8 cellular contexts compared by ENCODE assay signal in genomic region chr20:64056889-64057627, GRCh38. TPM values are rescaled to one million over a fixed set of nuclear protein-coding genes. Genes with fewer than 3 reads are reported as not detected.
DNase-seq lines count a peak whose midpoint lies in the region; ATAC-seq and TF ChIP-seq lines count a peak whose summit lies in the region.

No MANE protein-coding gene starts in this region.

- no TSS peak for BruUV-seq in Panc1 (replicated peaks; lab: Mats Ljungman, UMichigan)

- in situ Hi-C loops in Panc1 (cut with HindIII; ENCODE audit: low pct_unique_long_range_greater_than_20kb, low sequenced_read_pairs), result no loop called here
- in situ Hi-C loops in gastrocnemius medialis (cut with MboI; ENCODE audit: low sequenced_read_pairs in 4 of 4), result no loop called here

- H3K4me3 Mint-ChIP-seq in effector memory CD8-positive, alpha-beta T cell, result peak overlapping the region in 1 of 2 donors; percentile 79

- TF ChIP-seq POLR2A in gastrocnemius medialis (IDR thresholded peaks at IDR 0.05), result peak in 1 of 2 donors; percentile 9

- DNase-seq in Panc1 (ENCODE audit: low read depth, low spot score) (no peak), gastrocnemius medialis (no peak), NCI-H82 (lab: John Stamatoyannopoulos, UW) (no peak), NCI-H1105 treated with DMSO at 0.1 percent for 48 hours (lab: John Stamatoyannopoulos, UW) (no peak)
- DNase-seq in effector memory CD8-positive, alpha-beta T cell, result peak in 1 of 3 experiments; percentile 25

- peaks cover 4% of the 10 kb centered on the region for H3K36me3 Mint-ChIP-seq in effector memory CD8-positive, alpha-beta T cell (ENCODE audit: insufficient read depth)

- peak; percentile 23 for ATAC-seq in GM19023 (IDR thresholded peaks at IDR 0.05; ENCODE audit: unreplicated experiment)
- ATAC-seq in Panc1, result peak; percentile 43
- peak; percentile 72 for ATAC-seq in effector memory CD8-positive, alpha-beta T cell (replicated peaks)
- ATAC-seq in gastrocnemius medialis, result peak in 1 of 2 donors; percentile 12
- no peak for ATAC-seq in HG02623 (IDR thresholded peaks at IDR 0.05; ENCODE audit: unreplicated experiment)
- no peak for ATAC-seq in HG03025 (IDR thresholded peaks at IDR 0.05; ENCODE audit: low FRiP score, unreplicated experiment)

- CTCF ChIA-PET in Panc1 (lab: Charles Lee), result interaction anchor here (2.3 kb wide), 1 partner anchor 18 kb away, joined by 14 read pairs; no protein-coding TSS in a partner anchor

- peaks cover 10 to 18% of the 10 kb centered on the region in 2 donors for H3K4me1 Mint-ChIP-seq in effector memory CD8-positive, alpha-beta T cell (ENCODE audit: low read depth in 2 of 2)

- H3K27me3 Mint-ChIP-seq in effector memory CD8-positive, alpha-beta T cell, result peaks cover 12 to 30% of the 10 kb centered on the region in 2 donors

- H3K4me1 ChIP-seq in Panc1 (ENCODE audit: control insufficient read depth, insufficient read depth, low read length) (peaks cover 43% of the 10 kb centered on the region), gastrocnemius medialis (no peaks in the 10 kb centered on the region)

- peak overlapping the region; percentile 68 for H3K27ac ChIP-seq in Panc1 (ENCODE audit: low read length)
- peak overlapping the region; percentile 44 to 80 (median 74) for H3K27ac ChIP-seq in gastrocnemius medialis

- no peaks in the 10 kb centered on the region for H3K9me3 ChIP-seq in Panc1 (ENCODE audit: control insufficient read depth, insufficient read depth, low read depth, low read length)
- H3K9me3 ChIP-seq in gastrocnemius medialis, result no peaks in the 10 kb centered on the region

- no peak for TF ChIP-seq CTCF in Panc1 (IDR thresholded peaks at IDR 0.05)
- TF ChIP-seq CTCF in gastrocnemius medialis (IDR thresholded peaks at IDR 0.05 in 4 of 5, conservative IDR thresholded peaks at IDR 0.05 in 1 of 5), result no peak

- no peaks in the 10 kb centered on the region for H3K9me3 Mint-ChIP-seq in effector memory CD8-positive, alpha-beta T cell

- POLR2A ChIA-PET in Panc1 (lab: Charles Lee), result interaction anchor here (0.5 kb wide), 1 partner anchor 110 kb away, joined by 3 read pairs; no protein-coding TSS in a partner anchor

- H3K4me3 ChIP-seq in Panc1 (ENCODE audit: low read depth in 2 of 2, low read length in 2 of 2) (no peak overlapping the region), gastrocnemius medialis (peak overlapping the region; percentile 1 to 37 (median 26))

- H3K36me3 ChIP-seq in Panc1 (ENCODE audit: control insufficient read depth, insufficient read depth, low read length) (no peaks in the 10 kb centered on the region), gastrocnemius medialis (no peaks in the 10 kb centered on the region)

- H3K27me3 ChIP-seq in Panc1 (ENCODE audit: control insufficient read depth, insufficient read depth, low read length) (no peaks in the 10 kb centered on the region), gastrocnemius medialis (peaks cover 0 to 2% (median 0%) of the 10 kb centered on the region in 3 donors)

- H3K27ac Mint-ChIP-seq in effector memory CD8-positive, alpha-beta T cell, result peak overlapping the region in 1 of 2 donors; percentile 38

- intact Hi-C loops in Panc1 (cut with micrococcal nuclease; ENCODE audit: unreplicated experiment), result no loop called here
- intact Hi-C loops in gastrocnemius medialis (cut with DNase I; ENCODE audit: low total_unique reads), result no loop called here

RNA-seq across cellular contexts. Expression of gene TCEA2, which starts 5.9 kb away (rescaled TPM):
- total RNA-seq in Panc1 (2021; ENCODE audit: unreplicated experiment) (38.5 TPM), gastrocnemius medialis (10 to 100 TPM in 1 of 4 donors, 1 to 10 TPM in 3; 8.4 to 21.0 (median 8.8) TPM)
- 79.2 TPM for polyA plus RNA-seq in Panc1 (2012; ENCODE audit: insufficient read length)

RNA-seq across cellular contexts. Expression of gene SOX18, which starts 7.6 kb away (rescaled TPM):
- total RNA-seq in Panc1 (2021; ENCODE audit: unreplicated experiment) (18.7 TPM), gastrocnemius medialis (1 to 10 TPM; 2.9 to 6.5 (median 5.6) TPM)
- 25.7 TPM for polyA plus RNA-seq in Panc1 (2012; ENCODE audit: insufficient read length)

RNA-seq across cellular contexts. Expression of gene C20orf204, which starts 21.1 kb away (rescaled TPM):
- 1.9 TPM for total RNA-seq in Panc1 (2021; ENCODE audit: unreplicated experiment)
- 3.3 TPM for polyA plus RNA-seq in Panc1 (2012; ENCODE audit: insufficient read length)
- total RNA-seq in gastrocnemius medialis, result under 1 TPM in 3 of 4 donors, not detected in 1; 0.16 to 0.66 (median 0.33) TPM

RNA-seq across cellular contexts. Expression of gene RGS19, which starts 22.3 kb away (rescaled TPM):
- total RNA-seq in Panc1 (2021; ENCODE audit: unreplicated experiment) (32.0 TPM), gastrocnemius medialis (1 to 10 TPM in 3 of 4 donors, under 1 TPM in 1; 0.92 to 7.7 (median 3.5) TPM)
- 41.4 TPM for polyA plus RNA-seq in Panc1 (2012; ENCODE audit: insufficient read length)

RNA-seq across cellular contexts. Expression of gene OPRL1, which starts 22.8 kb away (rescaled TPM):
- total RNA-seq in Panc1 (2021; ENCODE audit: unreplicated experiment) (3.9 TPM), gastrocnemius medialis (under 1 TPM; 0.10 to 0.68 (median 0.15) TPM)
- polyA plus RNA-seq in Panc1 (2012; ENCODE audit: insufficient read length), result 9.5 TPM

Comparison
In these comparisons a context has a peak if more than half of its experiments do, and no peak if none do; other contexts are left out.
1. ATAC-seq: peak in GM19023 (single experiment), Panc1 (single experiment) and effector memory CD8-positive, alpha-beta T cell (single experiment); none in HG02623 (single experiment) and HG03025 (single experiment).
2. H3K4me3 ChIP-seq: peak in gastrocnemius medialis (4 of 4); none in Panc1 (0 of 2).